Comparison of ENCODE assay signal across 9 cellular contexts in genomic region chr3:42300013-42300412, GRCh38. TPM values are rescaled to one million over a fixed set of nuclear protein-coding genes. Genes with fewer than 3 reads are reported as not detected.
A peak's percentile ranks its signal among the peaks of the same experiment; 100 is the strongest.
DNase-seq lines count a peak whose midpoint lies in the region; ATAC-seq and TF ChIP-seq lines count a peak whose summit lies in the region.
"Had no signal": no experiment of that assay in that cellular context is flagged by ENCODE, and none has a peak within 500 bp of the region (broad histone marks: within the 10 kb centered on the region; RNA-seq: fewer than 3 reads in every experiment).

No MANE protein-coding gene starts in this region.

- H3K79me2 ChIP-seq in MM.1S (ENCODE audit: low read length), result no peaks in the 10 kb centered on the region

- no peaks in the 10 kb centered on the region for H3K27me3 ChIP-seq in MM.1S (replicated peaks; ENCODE audit: insufficient read depth, low read length)

- no peak overlapping the region for H3K27ac Mint-ChIP-seq in nephron progenitor cell
- H3K27ac Mint-ChIP-seq: T-cell had no signal

- DNase-seq in GM10266 (ENCODE audit: extremely low spot score) (peak; percentile 27), MM.1S (peak; percentile 56), cardiac fibroblast (ENCODE audit: low read depth in 2 of 2) (peak; percentile 43 to 53), nephron progenitor cell (peak; percentile 80), G401 (ENCODE audit: low spot score) (no peak), NCI-H524 (lab: John Stamatoyannopoulos, UW) (no peak)

- no peaks in the 10 kb centered on the region for H3K4me1 ChIP-seq in MM.1S (ENCODE audit: low read length)

- no peak overlapping the region for H3K4me3 ChIP-seq in MM.1S (ENCODE audit: low read length)
- H3K4me3 ChIP-seq in cardiac fibroblast (replicated peaks in 1 of 2; ENCODE audit: low read depth in 2 of 2, low read length in 2 of 2), result no peak overlapping the region

- H2AFZ ChIP-seq in MM.1S (ENCODE audit: low read length), result no peak overlapping the region

- H3K4me1 Mint-ChIP-seq in nephron progenitor cell, result no peaks in the 10 kb centered on the region

- in situ Hi-C loops in G401 (cut with HindIII; ENCODE audit: low sequenced_read_pairs), result no loop called here

- no peaks in the 10 kb centered on the region for H3F3A ChIP-seq in MM.1S (ENCODE audit: insufficient read depth, low read length)

- H3K9me3 ChIP-seq in MM.1S (replicated peaks; ENCODE audit: insufficient read depth, low read length), result no peaks in the 10 kb centered on the region

- H3K9ac ChIP-seq in MM.1S (ENCODE audit: low read length), result no peak overlapping the region

- H3K9me2 ChIP-seq in MM.1S (replicated peaks; ENCODE audit: insufficient read depth, low read length), result no peaks in the 10 kb centered on the region

- H3K36me3 ChIP-seq in MM.1S (replicated peaks; ENCODE audit: insufficient read depth, low read length), result no peaks in the 10 kb centered on the region

- H3K4me2 ChIP-seq in MM.1S (ENCODE audit: low read depth, low read length), result no peak overlapping the region

- ATAC-seq in GM18861 (IDR thresholded peaks at IDR 0.05; ENCODE audit: unreplicated experiment) (no peak), HG03378 (IDR thresholded peaks at IDR 0.05; ENCODE audit: unreplicated experiment) (no peak)
- ATAC-seq: T-cell had no signal

- no peak overlapping the region for H3K4me3 Mint-ChIP-seq in nephron progenitor cell
- H3K4me3 Mint-ChIP-seq: T-cell had no signal

- TF ChIP-seq CTCF in GM10266 (IDR thresholded peaks at IDR 0.05; ENCODE audit: control insufficient read depth, insufficient read depth, low read depth, missing control alignments) (no peak), MM.1S (IDR thresholded peaks at IDR 0.05; ENCODE audit: low read length) (no peak), cardiac fibroblast (IDR thresholded peaks at IDR 0.05; ENCODE audit: low read depth, low read length) (no peak), nephron progenitor cell (IDR thresholded peaks at IDR 0.05) (no peak)

- H3K27ac ChIP-seq in MM.1S (ENCODE audit: low read length), result no peak overlapping the region

- peaks cover 7% of the 10 kb centered on the region for H3K27me3 Mint-ChIP-seq in nephron progenitor cell (ENCODE audit: low read depth, poor library complexity)

- H4K20me1 ChIP-seq in MM.1S (ENCODE audit: insufficient read depth, low read length), result no peaks in the 10 kb centered on the region

- H3K36me3 Mint-ChIP-seq in nephron progenitor cell (ENCODE audit: low read depth), result no peaks in the 10 kb centered on the region
- H3K36me3 Mint-ChIP-seq: T-cell had no signal

- H3K9me3 Mint-ChIP-seq in nephron progenitor cell, result no peaks in the 10 kb centered on the region

RNA-seq across cellular contexts. Expression of gene CCK, which starts 34.0 kb away (rescaled TPM):
- not detected in 2 replicates for total RNA-seq in G401 (2014; rRNA removed; shearing (Covaris generic))
- total RNA-seq: T-cell had no signal

Comparison
In these comparisons a context has a peak if more than half of its experiments do, and no peak if none do; other contexts are left out.
1. DNase-seq: peak in GM10266 (single experiment), MM.1S (single experiment), cardiac fibroblast (2 of 2) and nephron progenitor cell (single experiment); none in G401 (single experiment) and NCI-H524 (0 of 2).